ENCODE assay signal across 9 cellular contexts in genomic region chr12:14770495-14771313, GRCh38. TPM values are rescaled to one million over a fixed set of nuclear protein-coding genes. Genes with fewer than 3 reads are reported as not detected.
A peak's percentile ranks its signal among the peaks of the same experiment; 100 is the strongest.
DNase-seq lines count a peak whose midpoint lies in the region; ATAC-seq and TF ChIP-seq lines count a peak whose summit lies in the region.
"Had no signal": no experiment of that assay in that cellular context is flagged by ENCODE, and none has a peak within 500 bp of the region (broad histone marks: within the 10 kb centered on the region; RNA-seq: fewer than 3 reads in every experiment).

No MANE protein-coding gene starts in this region.

- DNase-seq in Ammon's horn (ENCODE audit: low spot score) (peak; percentile 89), NCI-H69 (lab: John Stamatoyannopoulos, UW) (peak; percentile 92), right lobe of liver (peak; percentile 88 to 96 (median 93))
- DNase-seq in activated CD4-positive, alpha-beta T cell treated with anti-CD3 and anti-CD28 coated beads, Interleukin-2, amount 50 U/mL, for 4 hours = peak; percentile 92 to 94
- DNase-seq in stimulated activated CD4-positive, alpha-beta T cell treated with anti-CD3 and anti-CD28 coated beads, Interleukin-4, amount 100 ng/mL, for 24 hours = peak; percentile 94

- H3K36me3 ChIP-seq in duodenal mucosa (ENCODE audit: control insufficient read depth in 1 of 2, insufficient read depth in 2 of 2, low read length in 2 of 2) (no peaks in the 10 kb centered on the region), right lobe of liver (no peaks in the 10 kb centered on the region)

- H3K4me1 ChIP-seq in duodenal mucosa (ENCODE audit: control insufficient read depth in 1 of 2, insufficient read depth in 2 of 2, low read length in 2 of 2) = peaks cover 3 to 8% of the 10 kb centered on the region in 2 donors
- peaks cover 0 to 29% (median 6%) of the 10 kb centered on the region in 4 donors for H3K4me1 ChIP-seq in right lobe of liver

- H3K4me3 ChIP-seq in duodenal mucosa (ENCODE audit: low read depth in 1 of 2, low read length in 2 of 2) (peak overlapping the region; percentile 90 to 93), right lobe of liver (peak overlapping the region; percentile 65 to 91 (median 78))

- 0% methylated on average over 11 of the region's 53 CpGs for WGBS in right lobe of liver (ENCODE audit: insufficient coverage, low coverage, low lambda C conversion rate, missing lambda C conversion rate)

- TF ChIP-seq CTCF in right lobe of liver (IDR thresholded peaks at IDR 0.05) = peak in 1 of 4 donors; percentile 11

- H3K27ac ChIP-seq in duodenal mucosa (ENCODE audit: low read depth, low read length) (peak overlapping the region; percentile 97), right lobe of liver (peak overlapping the region; percentile 91 to 98 (median 97))

- H3K9me3 ChIP-seq in duodenal mucosa (ENCODE audit: control insufficient read depth in 1 of 2, low read length in 2 of 2) (peaks cover 0 to 4% of the 10 kb centered on the region in 2 donors), right lobe of liver (no peaks in the 10 kb centered on the region)

- peak overlapping the region; percentile 92 to 98 for H3K9ac ChIP-seq in duodenal mucosa (ENCODE audit: low read depth in 1 of 2, low read length in 2 of 2)

- peak; percentile 97 for TF ChIP-seq POLR2A in right lobe of liver (IDR thresholded peaks at IDR 0.05)

- intact Hi-C loops in right lobe of liver (cut with DNase I) = loop anchor here in 1 of 2 donors (5.0 kb wide), 1 partner anchor 72 kb away; the partner anchor contains the start of gene ART4

- peak; percentile 34 for ATAC-seq in GM19324 (IDR thresholded peaks at IDR 0.05; ENCODE audit: low FRiP score, unreplicated experiment)
- ATAC-seq in HG03460 (IDR thresholded peaks at IDR 0.05; ENCODE audit: unreplicated experiment) = peak; percentile 15
- peak; percentile 56 to 69 (median 62) for ATAC-seq in right lobe of liver

- no peaks in the 10 kb centered on the region for H3K27me3 ChIP-seq in duodenal mucosa (ENCODE audit: control insufficient read depth in 1 of 2, insufficient read depth in 2 of 2, low read length in 2 of 2)
- H3K27me3 ChIP-seq in right lobe of liver = no peaks in the 10 kb centered on the region

RNA-seq across cellular contexts. Expression of gene WBP11, which starts 32.6 kb away (rescaled TPM):
- 10 to 100 TPM in 4 of 6 experiments, 1 to 10 TPM in 2; 8.6 to 24.9 (median 16.9) TPM for total RNA-seq in right lobe of liver

RNA-seq across cellular contexts. Expression of gene C12orf60, which starts 32.8 kb away (rescaled TPM):
- under 1 TPM; 0.37 to 0.91 (median 0.74) TPM for total RNA-seq in right lobe of liver

RNA-seq across cellular contexts. Expression of gene SMCO3, which starts 43.3 kb away (rescaled TPM):
- total RNA-seq in right lobe of liver = under 1 TPM in 5 of 6 experiments, not detected in 1; 0.24 to 0.68 (median 0.40) TPM
- total RNA-seq: T-helper 1 cell treated with Interleukin-12 subunit alpha and Interleukin-12 subunit beta and Interleukin-4 antibody, amounts not matched to agents 30 ng/mL and 1 ng/mL, for 36 hours had no signal

Comparison
In these comparisons a context has a peak if more than half of its experiments do, and no peak if none do; other contexts are left out.
1. Peak in every context shown above with its lines: DNase-seq, ATAC-seq, H3K4me3 ChIP-seq and H3K27ac ChIP-seq.